Comparison of ENCODE assay signal across 1 cellular context in the genomic region with DNA sequence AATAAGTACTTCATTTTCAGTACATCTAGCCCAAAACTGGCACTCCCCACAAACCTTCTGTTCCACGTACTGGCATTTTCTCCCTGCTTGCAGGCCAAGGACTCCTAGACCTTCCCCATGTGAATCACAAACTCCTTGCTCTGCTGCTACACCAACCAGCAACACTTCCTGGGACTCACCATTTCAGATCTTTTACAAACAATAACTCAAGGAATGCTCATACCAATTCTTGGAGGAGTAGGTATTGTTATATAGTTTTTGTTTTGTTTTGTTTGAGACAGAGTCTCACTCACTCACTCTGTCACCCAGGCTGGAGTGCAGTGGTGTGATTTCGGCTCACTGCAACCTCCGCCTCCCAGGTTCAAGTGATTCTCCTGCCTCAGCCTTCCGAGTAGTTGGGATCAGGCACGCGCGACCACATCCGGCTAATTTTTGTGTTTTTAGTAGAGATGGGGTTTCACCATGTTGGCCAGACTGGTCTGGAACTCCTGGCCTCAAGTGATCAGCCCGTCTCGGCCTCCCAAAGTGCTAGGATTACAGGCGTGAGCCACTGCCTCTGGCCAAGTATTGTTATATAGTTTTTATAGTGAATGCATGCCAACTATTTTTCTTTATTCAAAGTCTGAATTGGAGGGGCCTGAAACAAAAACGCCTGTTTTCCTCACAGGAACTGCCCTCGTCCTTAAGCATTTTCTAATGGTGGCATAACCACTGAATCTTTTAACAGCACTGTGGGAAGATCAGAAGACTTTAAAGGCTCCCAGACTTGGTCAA.
TF ChIP-seq lines count a peak whose summit lies in the region.

No MANE protein-coding gene starts in this region.

TF ChIP-seq in endothelial cell of umbilical vein, 7 proteins besides CTCF, POLR2A, EP300 and RAD21 (continued from another document):
- TF ChIP-seq POLR2AphosphoS5 (IDR thresholded peaks at IDR 0.05; ENCODE audit: insufficient read depth, low read depth, low read length), result no peak
TF ChIP-seq in endothelial cell of umbilical vein: peak in this region for 0.
